ENCODE assay signal across 22 cellular contexts in the genomic region with DNA sequence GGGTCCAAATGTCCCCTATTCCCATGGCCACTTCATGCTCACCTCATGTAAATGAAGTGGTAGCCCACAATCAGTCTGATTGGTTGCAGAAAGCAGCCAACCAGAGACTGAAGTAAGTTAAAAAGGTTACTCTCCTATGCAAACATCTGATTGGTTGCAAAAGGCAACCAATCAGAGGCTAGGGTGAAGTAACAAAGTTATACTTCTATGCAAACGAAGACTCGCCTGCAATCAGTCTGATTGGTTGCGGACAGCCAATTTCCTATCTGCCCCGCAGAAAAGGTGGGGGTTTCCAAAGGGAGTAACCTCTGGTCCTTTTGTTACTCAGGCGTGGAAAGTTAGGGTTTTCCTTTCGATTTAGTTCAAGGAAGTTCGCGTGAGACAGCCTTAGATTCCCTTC.
DNase-seq lines count a peak whose midpoint lies in the region; ATAC-seq and TF ChIP-seq lines count a peak whose summit lies in the region.
"Had no signal": no experiment of that assay in that cellular context is flagged by ENCODE, and none has a peak within 500 bp of the region (broad histone marks: within the 10 kb centered on the region; RNA-seq: fewer than 3 reads in every experiment).

No MANE protein-coding gene starts in this region.

- H3K4ac ChIP-seq in neuronal stem cell (ENCODE audit: low read length), result no peak overlapping the region

- no peak overlapping the region for H4K8ac ChIP-seq in neuronal stem cell (ENCODE audit: low read depth, low read length)

- ATAC-seq in HG03439 (IDR thresholded peaks at IDR 0.05; ENCODE audit: unreplicated experiment), result peak; percentile 70
- peak; percentile 77 for ATAC-seq in Panc1
- no peak for ATAC-seq in activated CD8-positive, alpha-beta T cell treated with anti-CD3 and anti-CD28 coated beads for 36 hours
- ATAC-seq in naive thymus-derived CD4-positive, alpha-beta T cell, result no peak
- ATAC-seq: esophagus mucosa; left cardiac atrium; naive thymus-derived CD8-positive, alpha-beta T cell had no signal

- WGBS in neuronal stem cell (ENCODE audit: extremely low coverage in 2 of 2, insufficient read length in 2 of 2, insufficient replicate concordance in 1 of 2), 2 donors, result no CpG with 5 or more reads among the region's 8 CpGs

- H2BK120ac ChIP-seq in neuronal stem cell (ENCODE audit: low read depth, low read length), result no peak overlapping the region

- no peaks in the 10 kb centered on the region; the same call in 1 of the 2 replicates for H3K4me1 ChIP-seq in Panc1 (ENCODE audit: control insufficient read depth, insufficient read depth, low read length)
- H3K4me1 ChIP-seq in neuronal stem cell (ENCODE audit: control insufficient read depth in 2 of 2, insufficient read depth in 1 of 2, low read depth in 1 of 2, low read length in 2 of 2), result no peaks in the 10 kb centered on the region
- H3K4me1 ChIP-seq in naive thymus-derived CD4-positive, alpha-beta T cell (ENCODE audit: control insufficient read depth in 2 of 2, insufficient read depth in 2 of 2, low read length in 2 of 2), result no peaks in the 10 kb centered on the region
- H3K4me1 ChIP-seq: parathyroid adenoma, tibial nerve had no signal

- POLR2A ChIA-PET in Panc1 (lab: Charles Lee), result no interaction called here
- POLR2A ChIA-PET in activated CD8-positive, alpha-beta T cell treated with anti-CD3 and anti-CD28 coated beads for 36 hours (lab: Charles Lee), result no interaction called here
- POLR2A ChIA-PET in naive thymus-derived CD4-positive, alpha-beta T cell (lab: Charles Lee), result no interaction called here

- no peak overlapping the region for H2AK5ac ChIP-seq in neuronal stem cell (ENCODE audit: low read depth, low read length)

- no peak overlapping the region for H3K14ac ChIP-seq in neuronal stem cell (ENCODE audit: low read length)

- H3K9me3 ChIP-seq in Panc1 (ENCODE audit: control insufficient read depth, insufficient read depth, low read depth, low read length) (no peaks in the 10 kb centered on the region), neuronal stem cell (replicated peaks in 1 of 2; ENCODE audit: control insufficient read depth in 2 of 2, insufficient read depth in 1 of 2, low read depth in 1 of 2, low read length in 2 of 2) (no peaks in the 10 kb centered on the region)
- H3K9me3 ChIP-seq in naive thymus-derived CD4-positive, alpha-beta T cell (ENCODE audit: control insufficient read depth in 2 of 3, low read length in 3 of 3), result no peaks in the 10 kb centered on the region
- H3K9me3 ChIP-seq: tibial nerve had no signal

- no peak overlapping the region for H3K9ac ChIP-seq in neuronal stem cell (ENCODE audit: low read depth, low read length, poor library complexity)
- H3K9ac ChIP-seq: parathyroid adenoma had no signal

- no peak overlapping the region for H3K4me3 Mint-ChIP-seq in activated CD8-positive, alpha-beta T cell treated with anti-CD3 and anti-CD28 coated beads for 36 hours
- no peak overlapping the region for H3K4me3 Mint-ChIP-seq in naive thymus-derived CD4-positive, alpha-beta T cell
- H3K4me3 Mint-ChIP-seq: naive thymus-derived CD8-positive, alpha-beta T cell had no signal

- no peak overlapping the region for H2BK15ac ChIP-seq in neuronal stem cell (ENCODE audit: low read length)

- H3K4me1 Mint-ChIP-seq in activated CD8-positive, alpha-beta T cell treated with anti-CD3 and anti-CD28 coated beads for 36 hours (ENCODE audit: low read depth), result no peaks in the 10 kb centered on the region
- peaks cover 0 to 4% (median 0%) of the 10 kb centered on the region in 7 donors for H3K4me1 Mint-ChIP-seq in naive thymus-derived CD4-positive, alpha-beta T cell
- H3K4me1 Mint-ChIP-seq: naive thymus-derived CD8-positive, alpha-beta T cell had no signal

- H3K27me3 Mint-ChIP-seq in activated CD8-positive, alpha-beta T cell treated with anti-CD3 and anti-CD28 coated beads for 36 hours, result peaks cover 23% of the 10 kb centered on the region
- H3K27me3 Mint-ChIP-seq in naive thymus-derived CD4-positive, alpha-beta T cell, result peaks cover 22 to 47% (median 34%) of the 10 kb centered on the region in 5 donors

- peak overlapping the region; percentile 59 for H2AFZ ChIP-seq in neuronal stem cell (ENCODE audit: low read length)
- H2AFZ ChIP-seq: parathyroid adenoma had no signal

- H3K27ac Mint-ChIP-seq in activated CD8-positive, alpha-beta T cell treated with anti-CD3 and anti-CD28 coated beads for 36 hours, result no peak overlapping the region
- no peak overlapping the region for H3K27ac Mint-ChIP-seq in naive thymus-derived CD4-positive, alpha-beta T cell
- H3K27ac Mint-ChIP-seq: CD4-positive, alpha-beta memory T cell; naive thymus-derived CD8-positive, alpha-beta T cell had no signal

- H3K79me1 ChIP-seq in neuronal stem cell (ENCODE audit: low read depth, low read length), result no peaks in the 10 kb centered on the region

- no peak overlapping the region for H4K91ac ChIP-seq in neuronal stem cell (ENCODE audit: low read depth, low read length, poor library complexity)

- no peak for TF ChIP-seq CTCF in Panc1 (IDR thresholded peaks at IDR 0.05)
- TF ChIP-seq CTCF in activated CD8-positive, alpha-beta T cell treated with anti-CD3 and anti-CD28 coated beads for 36 hours (IDR thresholded peaks at IDR 0.05), result no peak

- H3K4me3 ChIP-seq in Panc1 (ENCODE audit: low read depth in 2 of 2, low read length in 2 of 2), result peak overlapping the region; percentile 31 to 60
- no peak overlapping the region for H3K4me3 ChIP-seq in neuronal stem cell (ENCODE audit: low read length in 2 of 2)
- no peak overlapping the region for H3K4me3 ChIP-seq in naive thymus-derived CD4-positive, alpha-beta T cell (ENCODE audit: low read length)
- H3K4me3 ChIP-seq: tibial nerve had no signal

- H2BK12ac ChIP-seq in neuronal stem cell (ENCODE audit: low read length), result no peak overlapping the region

- no TSS peak for BruUV-seq in Panc1 (replicated peaks; lab: Mats Ljungman, UMichigan)

- intact Hi-C loops in Panc1 (cut with micrococcal nuclease; ENCODE audit: unreplicated experiment), result no loop called here
- intact Hi-C loops in activated CD8-positive, alpha-beta T cell treated with anti-CD3 and anti-CD28 coated beads for 36 hours (cut with micrococcal nuclease), result no loop called here
- intact Hi-C loops in naive thymus-derived CD4-positive, alpha-beta T cell (cut with micrococcal nuclease), result no loop called here

- H3K36me3 ChIP-seq in Panc1 (ENCODE audit: control insufficient read depth, insufficient read depth, low read length) (no peaks in the 10 kb centered on the region), neuronal stem cell (replicated peaks in 1 of 2; ENCODE audit: control insufficient read depth in 2 of 2, insufficient read depth in 2 of 2, low read length in 2 of 2) (no peaks in the 10 kb centered on the region)
- no peaks in the 10 kb centered on the region for H3K36me3 ChIP-seq in naive thymus-derived CD4-positive, alpha-beta T cell (ENCODE audit: control insufficient read depth in 2 of 3, insufficient read depth in 3 of 3, low read length in 3 of 3)
- H3K36me3 ChIP-seq: tibial nerve had no signal

- H3K18ac ChIP-seq in neuronal stem cell (ENCODE audit: low read length), result no peak overlapping the region

- H3K9me3 Mint-ChIP-seq in activated CD8-positive, alpha-beta T cell treated with anti-CD3 and anti-CD28 coated beads for 36 hours, result no peaks in the 10 kb centered on the region
- H3K9me3 Mint-ChIP-seq in naive thymus-derived CD4-positive, alpha-beta T cell, result peaks cover 0 to 7% (median 0%) of the 10 kb centered on the region in 11 donors
- H3K9me3 Mint-ChIP-seq: CD4-positive, alpha-beta memory T cell had no signal

- DNase-seq in DMS114 treated with DMSO at 0.1 percent for 48 hours (lab: John Stamatoyannopoulos, UW; ENCODE audit: unreplicated experiment) (peak; percentile 17), Panc1 (ENCODE audit: low read depth, low spot score) (no peak), neuronal stem cell (ENCODE audit: low spot score) (no peak), DMS79 treated with DMSO at 0.1 percent for 48 hours (lab: John Stamatoyannopoulos, UW) (no peak), dedifferentiated amniotic fluid mesenchymal stem cell (ENCODE audit: extremely low spot score) (no peak)
- DNase-seq in activated CD8-positive, alpha-beta T cell treated with anti-CD3 and anti-CD28 coated beads for 36 hours, result no peak
- no peak for DNase-seq in naive thymus-derived CD4-positive, alpha-beta T cell
- DNase-seq: activated CD4-positive, alpha-beta T cell treated with anti-CD3 and anti-CD28 coated beads for 1 hour; activated naive CD4-positive, alpha-beta T cell treated with anti-CD3 and anti-CD28 coated beads, Interleukin-2, amount 50 U/mL, for 16 hours; activated T-cell treated with anti-CD3 and anti-CD28 coated beads, Interleukin-2, amount 50 U/mL, for 48 hours; CD4-positive, alpha-beta memory T cell; left cardiac atrium; naive thymus-derived CD8-positive, alpha-beta T cell; NCI-H1092 treated with DMSO at 0.1 percent for 48 hours; stimulated activated CD4-positive, alpha-beta T cell treated with anti-CD3 and anti-CD28 coated beads, Interleukin-2, amount 100 ng/mL, for 24 hours; stimulated activated naive CD4-positive, alpha-beta T cell treated with Interleukin-2 at 50 U/mL for 16 hours; T1000 had no signal

- H2BK5ac ChIP-seq in neuronal stem cell (ENCODE audit: low read length), result no peak overlapping the region

- no peak overlapping the region for H3K23ac ChIP-seq in neuronal stem cell (ENCODE audit: low read depth, low read length, poor library complexity)

- no peak overlapping the region for H3K4me2 ChIP-seq in neuronal stem cell (ENCODE audit: insufficient read depth, low read length, poor library complexity, severe bottlenecking)

- CTCF ChIA-PET in Panc1 (lab: Charles Lee), result no interaction called here
- CTCF ChIA-PET in activated CD8-positive, alpha-beta T cell treated with anti-CD3 and anti-CD28 coated beads for 36 hours (lab: Charles Lee), result interaction anchor here (1.0 kb wide), 1 partner anchor 13 kb away, joined by 3 read pairs; no protein-coding TSS in a partner anchor
- CTCF ChIA-PET in naive thymus-derived CD4-positive, alpha-beta T cell (lab: Charles Lee), result no interaction called here

- in situ Hi-C loops in Panc1 (cut with HindIII; ENCODE audit: low pct_unique_long_range_greater_than_20kb, low sequenced_read_pairs), result no loop called here

- H3K27me3 ChIP-seq in Panc1 (ENCODE audit: control insufficient read depth, insufficient read depth, low read length) (no peaks in the 10 kb centered on the region), neuronal stem cell (ENCODE audit: control insufficient read depth in 3 of 3, insufficient read depth in 3 of 3, low read depth in 1 of 3, low read length in 3 of 3) (no peaks in the 10 kb centered on the region)
- H3K27me3 ChIP-seq in naive thymus-derived CD4-positive, alpha-beta T cell (ENCODE audit: control insufficient read depth in 2 of 2, insufficient read depth in 2 of 2, low read length in 2 of 2), result no peaks in the 10 kb centered on the region
- H3K27me3 ChIP-seq: tibial nerve had no signal

- no peak overlapping the region for H3K27ac ChIP-seq in Panc1 (ENCODE audit: low read length)
- H3K27ac ChIP-seq in neuronal stem cell (replicated peaks; ENCODE audit: low read length), result no peak overlapping the region
- H3K27ac ChIP-seq in naive thymus-derived CD4-positive, alpha-beta T cell (ENCODE audit: low read depth, low read length), result no peak overlapping the region
- H3K27ac ChIP-seq: HL-60, parathyroid adenoma, tibial nerve had no signal

- no peaks in the 10 kb centered on the region for H3K36me3 Mint-ChIP-seq in activated CD8-positive, alpha-beta T cell treated with anti-CD3 and anti-CD28 coated beads for 36 hours (ENCODE audit: low read depth)
- no peaks in the 10 kb centered on the region for H3K36me3 Mint-ChIP-seq in naive thymus-derived CD4-positive, alpha-beta T cell
- H3K36me3 Mint-ChIP-seq: CD4-positive, alpha-beta memory T cell; naive thymus-derived CD8-positive, alpha-beta T cell had no signal

Comparison
In these comparisons a context has a peak if more than half of its experiments do, and no peak if none do; other contexts are left out.
1. ATAC-seq: peak in HG03439 (single experiment) and Panc1 (single experiment); none in activated CD8-positive, alpha-beta T cell treated with anti-CD3 and anti-CD28 coated beads for 36 hours (single experiment) and naive thymus-derived CD4-positive, alpha-beta T cell (single experiment).
2. H3K4me3 ChIP-seq: peak in Panc1 (2 of 2); none in neuronal stem cell (0 of 2) and naive thymus-derived CD4-positive, alpha-beta T cell (single experiment).